Comparison of ENCODE assay signal across 27 cellular contexts in genomic region chr20:52984451-52984810, GRCh38. TPM values are rescaled to one million over a fixed set of nuclear protein-coding genes. Genes with fewer than 3 reads are reported as not detected.
DNase-seq lines count a peak whose midpoint lies in the region; ATAC-seq and TF ChIP-seq lines count a peak whose summit lies in the region.
"Had no signal": no experiment of that assay in that cellular context is flagged by ENCODE, and none has a peak within 500 bp of the region (broad histone marks: within the 10 kb centered on the region; RNA-seq: fewer than 3 reads in every experiment).

No MANE protein-coding gene starts in this region.

- peaks cover 0 to 3% (median 0%) of the 10 kb centered on the region in 9 donors for H3K27me3 ChIP-seq in heart left ventricle
- H3K27me3 ChIP-seq in breast epithelium = no peaks in the 10 kb centered on the region
- H3K27me3 ChIP-seq: adrenal gland, body of pancreas had no signal

- peak overlapping the region; percentile 43 for H3K4me3 Mint-ChIP-seq in activated CD4-positive, alpha-beta T cell treated with anti-CD3 and anti-CD28 coated beads for 36 hours
- no peak overlapping the region for H3K4me3 Mint-ChIP-seq in endothelial cell (ENCODE audit: unreplicated experiment)
- H3K4me3 Mint-ChIP-seq: stimulated activated effector memory CD8-positive, alpha-beta T cell treated with anti-CD3 and anti-CD28 coated beads, Interleukin-12 subunit alpha, Interleukin-12 subunit beta, amount 100 ng/mL, for 72 hours had no signal

- no peaks in the 10 kb centered on the region for H3K9me3 Mint-ChIP-seq in activated CD4-positive, alpha-beta T cell treated with anti-CD3 and anti-CD28 coated beads for 36 hours (ENCODE audit: low read depth)
- H3K9me3 Mint-ChIP-seq in endothelial cell (ENCODE audit: unreplicated experiment) = no peaks in the 10 kb centered on the region
- H3K9me3 Mint-ChIP-seq: CD8-positive, alpha-beta memory T cell; memory B cell; stimulated activated effector memory CD8-positive, alpha-beta T cell treated with anti-CD3 and anti-CD28 coated beads, Interleukin-12 subunit alpha, Interleukin-12 subunit beta, amount 100 ng/mL, for 72 hours had no signal

- H3K9me3 ChIP-seq in heart left ventricle = no peaks in the 10 kb centered on the region
- no peaks in the 10 kb centered on the region for H3K9me3 ChIP-seq in breast epithelium
- H3K9me3 ChIP-seq: adrenal gland, body of pancreas, prostate gland, SK-N-SH had no signal

- no peak overlapping the region for H3K27ac ChIP-seq in heart left ventricle
- H3K27ac ChIP-seq in breast epithelium = peak overlapping the region in 1 of 2 donors; percentile 37
- H3K27ac ChIP-seq: adrenal gland, body of pancreas, prostate gland had no signal

- no peaks in the 10 kb centered on the region for H3K4me1 ChIP-seq in heart left ventricle
- peaks cover 0 to 2% of the 10 kb centered on the region in 2 donors for H3K4me1 ChIP-seq in breast epithelium
- H3K4me1 ChIP-seq: body of pancreas, prostate gland had no signal

- 76 to 78% (median 77%) methylated on average over 10 of the region's 10 CpGs for WGBS in heart left ventricle, 4 donors

- DNase-seq in activated CD4-positive, alpha-beta T cell treated with anti-CD3 and anti-CD28 coated beads for 36 hours = no peak
- DNase-seq in activated CD4-positive, alpha-beta T cell treated with anti-CD3 and anti-CD28 coated beads for 4 hours = no peak
- peak; percentile 53 for DNase-seq in Right ventricle myocardium inferior (ENCODE audit: missing footprints)
- no peak for DNase-seq in heart left ventricle
- DNase-seq in endothelial cell (ENCODE audit: low spot score) = no peak
- DNase-seq in GM13976 (ENCODE audit: low spot score) = no peak
- no peak for DNase-seq in epidermal melanocyte (ENCODE audit: insufficient read length, low spot score)
- DNase-seq in breast epithelium (ENCODE audit: low spot score in 2 of 2) = no peak
- DNase-seq: adrenal gland; body of pancreas; CD8-positive, alpha-beta memory T cell; DMS 273 treated with DMSO at 0.1 percent for 48 hours; EL; GOT3; NCI-H2029 treated with DMSO at 0.1 percent for 48 hours; NCI-H226; SK-N-SH; stimulated activated CD4-positive, alpha-beta T cell treated with anti-CD3 and anti-CD28 coated beads, Interleukin-12 subunit alpha, Interleukin-12 subunit beta, amount 100 ng/mL, for 4 hours; stimulated activated CD4-positive, alpha-beta T cell treated with anti-CD3 and anti-CD28 coated beads, Interleukin-4, amount 100 ng/mL, for 1 hour; T1000 had no signal

- in situ Hi-C loops in GM13976 (cut with MboI; ENCODE audit: low sequenced_read_pairs, unreplicated experiment) = no loop called here

- no peaks in the 10 kb centered on the region for H3K27me3 Mint-ChIP-seq in activated CD4-positive, alpha-beta T cell treated with anti-CD3 and anti-CD28 coated beads for 36 hours
- H3K27me3 Mint-ChIP-seq in endothelial cell (ENCODE audit: unreplicated experiment) = peaks cover 3% of the 10 kb centered on the region

- POLR2A ChIA-PET in activated CD4-positive, alpha-beta T cell treated with anti-CD3 and anti-CD28 coated beads for 36 hours (lab: Charles Lee) = interaction anchor here (0.6 kb wide), 1 partner anchor 592 kb away, joined by 3 read pairs; no protein-coding TSS in a partner anchor

- H3K36me3 Mint-ChIP-seq in activated CD4-positive, alpha-beta T cell treated with anti-CD3 and anti-CD28 coated beads for 36 hours (ENCODE audit: low read depth) = peaks cover 24% of the 10 kb centered on the region
- no peaks in the 10 kb centered on the region for H3K36me3 Mint-ChIP-seq in endothelial cell (ENCODE audit: low read depth, unreplicated experiment)
- H3K36me3 Mint-ChIP-seq: CD8-positive, alpha-beta memory T cell; memory B cell; stimulated activated effector memory CD8-positive, alpha-beta T cell treated with anti-CD3 and anti-CD28 coated beads, Interleukin-12 subunit alpha, Interleukin-12 subunit beta, amount 100 ng/mL, for 72 hours had no signal

- H3K27ac Mint-ChIP-seq in activated CD4-positive, alpha-beta T cell treated with anti-CD3 and anti-CD28 coated beads for 36 hours = peak overlapping the region; percentile 64
- peak overlapping the region; percentile 34 for H3K27ac Mint-ChIP-seq in endothelial cell (ENCODE audit: unreplicated experiment)
- H3K27ac Mint-ChIP-seq: CD8-positive, alpha-beta memory T cell; memory B cell; stimulated activated effector memory CD8-positive, alpha-beta T cell treated with anti-CD3 and anti-CD28 coated beads, Interleukin-12 subunit alpha, Interleukin-12 subunit beta, amount 100 ng/mL, for 72 hours had no signal

- H3K4me3 ChIP-seq in heart left ventricle (no peak overlapping the region), breast epithelium (no peak overlapping the region)
- H3K4me3 ChIP-seq: adrenal gland, body of pancreas, prostate gland had no signal

- no peaks in the 10 kb centered on the region for H3K36me3 ChIP-seq in heart left ventricle
- H3K36me3 ChIP-seq in breast epithelium = no peaks in the 10 kb centered on the region
- H3K36me3 ChIP-seq: adrenal gland, prostate gland had no signal

- CTCF ChIA-PET in activated CD4-positive, alpha-beta T cell treated with anti-CD3 and anti-CD28 coated beads for 36 hours (lab: Charles Lee) = no interaction called here

- no peak for ATAC-seq in activated CD4-positive, alpha-beta T cell treated with anti-CD3 and anti-CD28 coated beads for 36 hours
- ATAC-seq in Right ventricle myocardium inferior (no peak), heart left ventricle (no peak)
- ATAC-seq: body of pancreas; left lobe of liver; sciatic nerve; stimulated activated effector memory CD8-positive, alpha-beta T cell treated with anti-CD3 and anti-CD28 coated beads, Interleukin-12 subunit alpha, Interleukin-12 subunit beta, amount 100 ng/mL, for 72 hours had no signal

- TF ChIP-seq CTCF in heart left ventricle (IDR thresholded peaks at IDR 0.05) = no peak
- TF ChIP-seq CTCF in endothelial cell (IDR thresholded peaks at IDR 0.05; ENCODE audit: unreplicated experiment) = no peak
- no peak for TF ChIP-seq CTCF in GM13976 (IDR thresholded peaks at IDR 0.05; ENCODE audit: borderline replicate concordance, control extremely low read depth, extremely low read depth, insufficient read depth, missing control alignments)
- no peak for TF ChIP-seq CTCF in breast epithelium (IDR thresholded peaks at IDR 0.05)

- intact Hi-C loops in activated CD4-positive, alpha-beta T cell treated with anti-CD3 and anti-CD28 coated beads for 36 hours (cut with DNase I, micrococcal nuclease) = no loop called here
- intact Hi-C loops in Right ventricle myocardium inferior (cut with DNase I) = no loop called here
- intact Hi-C loops in heart left ventricle (cut with DNase I) = no loop called here
- intact Hi-C loops in breast epithelium (cut with DNase I; ENCODE audit: low total_unique reads) = no loop called here

- TF ChIP-seq POLR2A in heart left ventricle (IDR thresholded peaks at IDR 0.05) = no peak
- no peak for TF ChIP-seq POLR2A in breast epithelium (IDR thresholded peaks at IDR 0.05)

- H3K4me1 Mint-ChIP-seq in activated CD4-positive, alpha-beta T cell treated with anti-CD3 and anti-CD28 coated beads for 36 hours = peaks cover 31% of the 10 kb centered on the region
- peaks cover 16% of the 10 kb centered on the region for H3K4me1 Mint-ChIP-seq in endothelial cell (ENCODE audit: unreplicated experiment)
- H3K4me1 Mint-ChIP-seq: stimulated activated effector memory CD8-positive, alpha-beta T cell treated with anti-CD3 and anti-CD28 coated beads, Interleukin-12 subunit alpha, Interleukin-12 subunit beta, amount 100 ng/mL, for 72 hours had no signal

RNA-seq across cellular contexts. Expression of gene TSHZ2, which starts 12.3 kb away (rescaled TPM):
- 10 to 100 TPM; 25.9 to 43.6 TPM for total RNA-seq in activated CD4-positive, alpha-beta T cell treated with anti-CD3 and anti-CD28 coated beads for 36 hours
- total RNA-seq in Right ventricle myocardium inferior (4.2 TPM), heart left ventricle (10 to 100 TPM in 2 of 9 donors, 1 to 10 TPM in 7; 2.3 to 12.1 (median 5.0) TPM), endothelial cell (ENCODE audit: unreplicated experiment) (2.3 TPM), breast epithelium (100 to 1,000 TPM in 1 of 3 donors, 10 to 100 TPM in 2; 31.7 to 106 (median 59.6) TPM)
- polyA plus RNA-seq in heart left ventricle = 1 to 10 TPM; 1.8 to 2.3 TPM
- total RNA-seq: A172, endothelial cell of umbilical vein had no signal
- polyA plus RNA-seq: endothelial cell of umbilical vein had no signal
